ENCODE assay signal across 15 cellular contexts in the genomic region with DNA sequence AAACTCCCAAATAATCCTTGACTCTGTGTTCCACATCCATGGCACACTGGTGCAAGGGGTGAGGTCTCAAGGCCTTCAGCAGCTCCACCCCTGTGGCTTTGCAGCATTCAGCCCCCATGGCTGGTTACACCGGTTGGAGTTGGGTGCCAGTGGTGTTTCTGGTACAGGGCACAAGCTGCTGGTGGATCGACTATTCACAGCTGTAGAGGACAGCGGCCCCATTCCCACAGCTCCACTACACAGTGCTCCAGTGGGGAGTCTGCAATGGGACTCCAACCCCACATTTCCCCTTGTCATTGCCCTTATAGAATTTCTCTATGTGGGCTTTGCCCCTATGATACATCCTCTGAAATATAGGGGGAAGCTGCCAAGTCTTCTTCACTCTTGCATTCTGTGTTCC.
DNase-seq lines count a peak whose midpoint lies in the region; ATAC-seq lines count a peak whose summit lies in the region.
"Had no signal": no experiment of that assay in that cellular context is flagged by ENCODE, and none has a peak within 500 bp of the region (broad histone marks: within the 10 kb centered on the region; RNA-seq: fewer than 3 reads in every experiment).

No MANE protein-coding gene starts in this region.

- ATAC-seq in aorta (ENCODE audit: low FRiP score) (peak; percentile 57), GM18517 (IDR thresholded peaks at IDR 0.05; ENCODE audit: unreplicated experiment) (no peak)
- ATAC-seq: HCT116 had no signal

- no peak overlapping the region for H3K4me3 ChIP-seq in NT2/D1 (ENCODE audit: insufficient read length, low read depth)
- H3K4me3 ChIP-seq in iPS-20b (ENCODE audit: low read length) = no peak overlapping the region
- no peak overlapping the region for H3K4me3 ChIP-seq in aorta (ENCODE audit: low read length in 2 of 2)

- DNase-seq in NT2/D1 (ENCODE audit: low read depth, low spot score) (no peak), aorta (peak in 1 of 2 donors; percentile 46)
- no peak for DNase-seq in stimulated activated CD4-positive, alpha-beta T cell treated with anti-CD3 and anti-CD28 coated beads, Interleukin-2, amount 100 ng/mL, for 48 hours
- no peak for DNase-seq in activated CD4-positive, alpha-beta T cell treated with anti-CD3 and anti-CD28 coated beads, Interleukin-2, amount 50 U/mL, for 48 hours
- DNase-seq: C1 segment of cervical spinal cord; Calu3; CD4-positive, alpha-beta memory T cell; COR-L47; DMS53; DMS79 treated with DMSO at 0.1 percent for 48 hours; GF-D8; GOT3 had no signal

- H3K27ac ChIP-seq in iPS-20b (ENCODE audit: low read length) = peak overlapping the region; percentile 29
- no peak overlapping the region for H3K27ac ChIP-seq in aorta (ENCODE audit: low read depth in 1 of 2, low read length in 2 of 2)

- H3K36me3 ChIP-seq in NT2/D1 (ENCODE audit: insufficient read depth, insufficient read length, low read length) = no peaks in the 10 kb centered on the region
- no peaks in the 10 kb centered on the region for H3K36me3 ChIP-seq in iPS-20b (ENCODE audit: insufficient read depth, low read depth, low read length)
- no peaks in the 10 kb centered on the region for H3K36me3 ChIP-seq in aorta (ENCODE audit: control insufficient read depth in 1 of 2, insufficient read depth in 2 of 2, low read length in 1 of 2)

- H3K9me3 ChIP-seq in NT2/D1 (ENCODE audit: insufficient read depth, low read length) (peaks cover 21% of the 10 kb centered on the region), iPS-20b (ENCODE audit: insufficient read depth, low read depth, low read length) (no peaks in the 10 kb centered on the region), aorta (ENCODE audit: control insufficient read depth, low read length) (no peaks in the 10 kb centered on the region)

- H3K4me1 ChIP-seq in NT2/D1 (ENCODE audit: insufficient read depth, insufficient read length) = peaks cover 17% of the 10 kb centered on the region
- peaks cover 12% of the 10 kb centered on the region; the same call in 1 of the 2 replicates for H3K4me1 ChIP-seq in iPS-20b (ENCODE audit: insufficient read depth, low read length)
- H3K4me1 ChIP-seq in aorta (ENCODE audit: control insufficient read depth in 1 of 2, insufficient read depth in 2 of 2, low read length in 2 of 2) = no peaks in the 10 kb centered on the region

- H3K27me3 ChIP-seq in NT2/D1 (ENCODE audit: insufficient read depth, insufficient read length) = no peaks in the 10 kb centered on the region
- no peaks in the 10 kb centered on the region for H3K27me3 ChIP-seq in iPS-20b (ENCODE audit: insufficient read depth, low read length)
- H3K27me3 ChIP-seq in aorta (ENCODE audit: control insufficient read depth in 1 of 2, insufficient read depth in 2 of 2, low read length in 1 of 2) = no peaks in the 10 kb centered on the region

- peak overlapping the region; percentile 23 for H3K9ac ChIP-seq in NT2/D1 (ENCODE audit: insufficient read length, low read depth)
- H3K9ac ChIP-seq in iPS-20b (ENCODE audit: low read depth, low read length) = no peak overlapping the region

- WGBS in aorta, 2 donors = 96 to 100% methylated on average over 3 of the region's 3 CpGs

- intact Hi-C loops in aorta (cut with DNase I) = no loop called here
